Comparison of ENCODE assay signal across 8 cellular contexts in the genomic region with DNA sequence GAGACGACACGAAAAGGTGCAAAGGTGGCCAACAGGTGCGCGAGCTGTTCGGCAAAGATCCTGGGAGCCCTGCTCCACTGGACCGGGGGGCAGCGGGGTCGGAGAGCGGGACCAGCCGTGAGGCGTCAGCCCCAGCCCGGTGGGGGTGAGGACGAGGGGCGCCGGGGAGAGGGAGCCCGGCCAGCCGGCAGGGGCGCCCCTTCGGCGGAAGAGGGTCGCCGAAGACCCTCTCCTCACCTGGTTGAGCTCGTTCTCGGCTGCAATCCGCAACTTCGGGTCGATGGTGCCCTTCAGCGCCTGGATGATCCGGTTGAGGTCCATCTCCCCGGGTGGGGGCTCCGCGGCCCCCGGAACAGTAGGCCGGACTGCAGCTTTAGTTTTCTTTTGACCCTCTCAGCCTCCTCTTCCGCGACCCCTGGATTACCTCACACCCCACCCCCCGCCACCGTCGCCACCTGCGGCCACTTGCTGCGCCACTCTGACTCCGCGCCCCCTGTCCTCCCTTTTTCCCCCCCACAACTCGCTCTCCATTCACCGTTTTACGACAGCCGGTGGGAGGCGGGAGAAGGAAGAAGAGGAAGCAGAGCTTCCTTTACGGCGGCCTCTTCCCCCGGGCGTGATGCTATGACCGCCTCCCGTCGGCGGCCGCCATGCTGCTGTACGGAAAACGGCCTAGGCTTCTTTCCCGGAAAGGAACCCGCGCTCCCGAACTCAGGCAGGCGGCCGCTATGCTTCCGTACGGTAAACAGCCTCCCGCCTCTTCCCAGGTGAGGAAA.
DNase-seq lines count a peak whose midpoint lies in the region; ATAC-seq and TF ChIP-seq lines count a peak whose summit lies in the region.

IPO8 (minus strand) TSS at position 543 of the 776 bp plus-strand sequence; CDS start at position 321, 222 bp downstream.

- ATAC-seq in GM19023 (IDR thresholded peaks at IDR 0.05; ENCODE audit: unreplicated experiment) (peak; percentile 85), HG03280 (IDR thresholded peaks at IDR 0.05; ENCODE audit: unreplicated experiment) (peak; percentile 82)

- TF ChIP-seq CTCF in AG10803 (conservative IDR thresholded peaks at IDR 0.05; ENCODE audit: low read length): peak; percentile 10; the same call in 1 of the 2 replicates

- DNase-seq in AG10803 (ENCODE audit: low read depth): peak; percentile 92
- DNase-seq in NCI-H345 (lab: John Stamatoyannopoulos, UW): peak; percentile 92
- DNase-seq in activated CD4-positive, CD25-positive, alpha-beta regulatory T cell (lab: John Stamatoyannopoulos, UW): peak; percentile 60 to 71 (median 65)
- peak; percentile 80 for DNase-seq in central memory CD4-positive, alpha-beta T cell
- DNase-seq in inferior parietal cortex (ENCODE audit: extremely low spot score): peak; percentile 92
- DNase-seq in stimulated activated CD4-positive, alpha-beta T cell treated with anti-CD3 and anti-CD28 coated beads, Interleukin-12 subunit alpha, Interleukin-12 subunit beta, amount 100 ng/mL, for 4 hours: peak; percentile 82

- peak within 1 kb of the TSS; percentile 97 for H3K4me3 ChIP-seq in AG10803 (ENCODE audit: low read length)

Comparison
In these comparisons a context has a peak if more than half of its experiments do, and no peak if none do; other contexts are left out.
1. Peak in every context shown above with its lines: DNase-seq, ATAC-seq and H3K4me3 ChIP-seq.